9 cellular contexts compared by ENCODE assay signal in genomic region chr1:77513839-77514763, GRCh38.
DNase-seq lines count a peak whose midpoint lies in the region; ATAC-seq and TF ChIP-seq lines count a peak whose summit lies in the region.
"Had no signal": no experiment of that assay in that cellular context is flagged by ENCODE, and none has a peak within 500 bp of the region (broad histone marks: within the 10 kb centered on the region; RNA-seq: fewer than 3 reads in every experiment).

No MANE protein-coding gene starts in this region.

- H3F3A ChIP-seq in GM23338 (replicated peaks; ENCODE audit: low read depth): no peaks in the 10 kb centered on the region

- H3K36me3 Mint-ChIP-seq in GM23338 (ENCODE audit: low read depth): no peaks in the 10 kb centered on the region

- TF ChIP-seq POLR2A in GM18505 (IDR thresholded peaks at IDR 0.05; ENCODE audit: borderline replicate concordance, extremely low read depth, insufficient read depth, insufficient read length): no peak

- H4K20me1 ChIP-seq in GM23338 (replicated peaks; ENCODE audit: insufficient read depth): no peaks in the 10 kb centered on the region

- DNase-seq in GM23338 (ENCODE audit: low spot score) (peak; percentile 87), astrocyte of the cerebellum (ENCODE audit: low read depth) (peak; percentile 73), right cardiac atrium (peak in 1 of 3 donors; percentile 54), retina (peak; percentile 64), omental fat pad (ENCODE audit: low spot score) (no peak)

- H3K4me1 Mint-ChIP-seq in GM23338: peaks cover 20% of the 10 kb centered on the region

- 53% methylated on average over 17 of the region's 17 CpGs for WGBS in right cardiac atrium

- no peaks in the 10 kb centered on the region for H3K36me3 ChIP-seq in GM23338 (ENCODE audit: insufficient read depth)

- peaks cover 21% of the 10 kb centered on the region for H3K4me1 ChIP-seq in GM23338 (ENCODE audit: insufficient read depth)
- H3K4me1 ChIP-seq in right cardiac atrium (ENCODE audit: control insufficient read depth, insufficient read depth, low read length): no peaks in the 10 kb centered on the region

- no peaks in the 10 kb centered on the region for H3K9me2 ChIP-seq in GM23338 (ENCODE audit: insufficient read depth)

- no peaks in the 10 kb centered on the region for H3K9me3 ChIP-seq in right cardiac atrium (ENCODE audit: control insufficient read depth, low read length)

- no peak overlapping the region for H3K4me3 ChIP-seq in GM23338
- H3K4me3 ChIP-seq in astrocyte of the cerebellum (ENCODE audit: low read depth, low read length): no peak overlapping the region
- no peak overlapping the region for H3K4me3 ChIP-seq in right cardiac atrium (ENCODE audit: low read length)

- no peak for TF ChIP-seq CTCF in GM23338 (conservative IDR thresholded peaks at IDR 0.05; ENCODE audit: low read depth in 2 of 2)
- no peak for TF ChIP-seq CTCF in astrocyte of the cerebellum (IDR thresholded peaks at IDR 0.05; ENCODE audit: low read depth, low read length, missing control alignments)
- no peak for TF ChIP-seq CTCF in omental fat pad (IDR thresholded peaks at IDR 0.05)

- in situ Hi-C loops in astrocyte of the cerebellum (cut with HindIII; ENCODE audit: low sequenced_read_pairs): no loop called here

- H2AFZ ChIP-seq in GM23338: no peak overlapping the region

- H3K9me3 Mint-ChIP-seq in GM23338: peaks cover 3% of the 10 kb centered on the region; the same call in 1 of the 3 replicates

- peak overlapping the region; percentile 90 for H3K27ac ChIP-seq in GM23338 (ENCODE audit: low read depth)
- H3K27ac ChIP-seq in right cardiac atrium (ENCODE audit: low read length): no peak overlapping the region
- H3K27ac ChIP-seq: epithelial cell of prostate had no signal

- ATAC-seq in GM23338: peak; percentile 56
- peak; percentile 46 to 69 for ATAC-seq in right cardiac atrium
- ATAC-seq in omental fat pad (ENCODE audit: low FRiP score): no peak
- ATAC-seq in GM18505 (IDR thresholded peaks at IDR 0.05; ENCODE audit: unreplicated experiment): no peak
- no peak for ATAC-seq in GM19397 (IDR thresholded peaks at IDR 0.05; ENCODE audit: unreplicated experiment)
- no peak for ATAC-seq in HG02852 (IDR thresholded peaks at IDR 0.05; ENCODE audit: unreplicated experiment)

- peak overlapping the region; percentile 1 for H3K4me2 ChIP-seq in GM23338

- H3K4me3 Mint-ChIP-seq in GM23338: 0 out of 3 replicates have a peak overlapping the region, but pooled peaks have one; percentile 10

- H3K27me3 Mint-ChIP-seq in GM23338 (ENCODE audit: insufficient read depth, low read depth, poor library complexity): peaks cover 7% of the 10 kb centered on the region

- H3K79me2 ChIP-seq in GM23338 (replicated peaks; ENCODE audit: insufficient read depth): no peaks in the 10 kb centered on the region

- intact Hi-C loops in right cardiac atrium (cut with DNase I): no loop called here

- peak overlapping the region; percentile 91 for H3K27ac Mint-ChIP-seq in GM23338

- H3K27me3 ChIP-seq in GM23338 (ENCODE audit: insufficient read depth) (no peaks in the 10 kb centered on the region), right cardiac atrium (ENCODE audit: control insufficient read depth, insufficient read depth) (no peaks in the 10 kb centered on the region)

TF ChIP-seq in GM23338, 12 proteins besides CTCF, POLR2A, EP300 and RAD21:
- peak; percentile 48; the same call in 1 of the 2 replicates for TF ChIP-seq NANOG (IDR thresholded peaks at IDR 0.05; ENCODE audit: borderline replicate concordance)
- no peak for TF ChIP-seq JUNB (IDR thresholded peaks at IDR 0.05; ENCODE audit: unreplicated experiment)
TF ChIP-seq in GM23338: peak in this region for 1.

Comparison
In these comparisons a context has a peak if more than half of its experiments do, and no peak if none do; other contexts are left out.
1. ATAC-seq: peak in GM23338 (single experiment) and right cardiac atrium (2 of 2); none in omental fat pad (single experiment), GM18505 (single experiment), GM19397 (single experiment) and HG02852 (single experiment).